Comparison of ENCODE assay signal across 10 cellular contexts in the genomic region with DNA sequence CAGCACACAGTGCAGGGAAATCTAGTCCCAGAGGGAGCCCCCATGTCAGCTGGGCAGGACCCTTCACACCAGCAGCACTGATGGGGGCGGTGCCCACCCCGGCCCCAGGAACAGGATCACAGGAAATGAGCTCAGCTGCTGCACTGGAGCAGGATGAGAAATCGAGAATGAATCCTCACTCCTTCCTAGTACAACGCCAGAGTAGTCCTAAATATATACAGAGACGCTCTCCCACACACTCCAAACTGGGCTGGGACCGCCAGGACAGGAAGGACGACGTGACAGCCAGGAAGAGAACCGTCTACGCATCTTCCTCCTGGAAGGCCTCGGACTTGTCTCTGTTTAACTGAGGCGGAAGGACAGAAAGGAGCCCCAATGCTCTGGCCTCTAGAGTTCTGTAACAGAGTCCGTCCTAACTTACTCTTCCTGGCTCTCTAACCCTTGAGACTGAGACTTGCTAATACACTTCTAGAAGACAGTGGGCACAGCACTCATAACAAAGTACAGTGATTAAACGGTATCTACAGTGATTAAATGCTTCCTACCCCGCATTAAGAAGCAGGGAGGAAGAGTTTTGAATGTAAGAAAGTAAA. TPM values are rescaled to one million over a fixed set of nuclear protein-coding genes. Genes with fewer than 3 reads are reported as not detected.
DNase-seq lines count a peak whose midpoint lies in the region; ATAC-seq and TF ChIP-seq lines count a peak whose summit lies in the region.
"Had no signal": no experiment of that assay in that cellular context is flagged by ENCODE, and none has a peak within 500 bp of the region (broad histone marks: within the 10 kb centered on the region; RNA-seq: fewer than 3 reads in every experiment).

No MANE protein-coding gene starts in this region.

- H3K27ac Mint-ChIP-seq in stimulated activated effector memory CD8-positive, alpha-beta T cell treated with anti-CD3 and anti-CD28 coated beads, Interleukin-12 subunit alpha, Interleukin-12 subunit beta, amount 100 ng/mL, for 72 hours, result no peak overlapping the region
- H3K27ac Mint-ChIP-seq: activated T-cell treated with anti-CD3 and anti-CD28 coated beads, Interleukin-2, amount 50 U/mL, for 72 hours had no signal

- peaks cover 0 to 7% of the 10 kb centered on the region in 2 donors for H3K36me3 ChIP-seq in gastroesophageal sphincter

- no peak for TF ChIP-seq CTCF in gastroesophageal sphincter (IDR thresholded peaks at IDR 0.05)

- WGBS in gastroesophageal sphincter (ENCODE audit: low coverage in 1 of 2), 2 donors, result 26 to 27% methylated on average over 4 to 11 of the region's 15 CpGs

- peak overlapping the region in 3 of 4 donors; percentile 59 to 71 (median 66) for H3K27ac ChIP-seq in gastroesophageal sphincter

- peaks cover 0 to 75% (median 28%) of the 10 kb centered on the region in 3 donors for H3K4me1 ChIP-seq in gastroesophageal sphincter

- no peaks in the 10 kb centered on the region for H3K4me1 Mint-ChIP-seq in stimulated activated effector memory CD8-positive, alpha-beta T cell treated with anti-CD3 and anti-CD28 coated beads, Interleukin-12 subunit alpha, Interleukin-12 subunit beta, amount 100 ng/mL, for 72 hours

- peak; percentile 41 for ATAC-seq in gastroesophageal sphincter
- ATAC-seq in GM21576 (IDR thresholded peaks at IDR 0.05; ENCODE audit: unreplicated experiment), result no peak
- no peak for ATAC-seq in stimulated activated effector memory CD8-positive, alpha-beta T cell treated with anti-CD3 and anti-CD28 coated beads, Interleukin-12 subunit alpha, Interleukin-12 subunit beta, amount 100 ng/mL, for 72 hours
- ATAC-seq: activated T-cell treated with anti-CD3 and anti-CD28 coated beads, Interleukin-2, amount 50 U/mL, for 72 hours; stimulated activated naive CD8-positive, alpha-beta T cell treated with anti-CD3 and anti-CD28 coated beads, Interleukin-15, Interleukin-2, amounts not matched to agents 100 U/mL and 50 U/mL, for 24 hours had no signal

- no peaks in the 10 kb centered on the region for H3K36me3 Mint-ChIP-seq in stimulated activated effector memory CD8-positive, alpha-beta T cell treated with anti-CD3 and anti-CD28 coated beads, Interleukin-12 subunit alpha, Interleukin-12 subunit beta, amount 100 ng/mL, for 72 hours

- no peaks in the 10 kb centered on the region for H3K27me3 ChIP-seq in gastroesophageal sphincter

- H3K9me3 ChIP-seq in gastroesophageal sphincter, result no peaks in the 10 kb centered on the region

- DNase-seq in ELR (ENCODE audit: low read depth) (peak; percentile 96), T1000 (lab: John Stamatoyannopoulos, UW) (peak; percentile 19), pulmonary artery endothelial cell (ENCODE audit: low read depth, low spot score) (peak; percentile 37), ACHN (no peak)
- DNase-seq in stimulated activated effector memory CD8-positive, alpha-beta T cell treated with anti-CD3 and anti-CD28 coated beads, Interleukin-12 subunit alpha, Interleukin-12 subunit beta, amount 100 ng/mL, for 72 hours (ENCODE audit: low spot score in 2 of 2), result no peak
- no peak for DNase-seq in activated CD4-positive, alpha-beta T cell treated with anti-CD3 and anti-CD28 coated beads for 4 hours
- DNase-seq: activated T-cell treated with anti-CD3 and anti-CD28 coated beads, Interleukin-2, amount 50 U/mL, for 72 hours; stimulated activated naive CD8-positive, alpha-beta T cell treated with anti-CD3 and anti-CD28 coated beads, Interleukin-15, Interleukin-2, amounts not matched to agents 100 U/mL and 50 U/mL, for 24 hours had no signal

- no peaks in the 10 kb centered on the region for H3K9me3 Mint-ChIP-seq in stimulated activated effector memory CD8-positive, alpha-beta T cell treated with anti-CD3 and anti-CD28 coated beads, Interleukin-12 subunit alpha, Interleukin-12 subunit beta, amount 100 ng/mL, for 72 hours
- H3K9me3 Mint-ChIP-seq: activated T-cell treated with anti-CD3 and anti-CD28 coated beads, Interleukin-2, amount 50 U/mL, for 72 hours had no signal

- H3K4me3 ChIP-seq in gastroesophageal sphincter, result peak overlapping the region in 1 of 2 donors; percentile 14

- TF ChIP-seq EP300 in gastroesophageal sphincter (IDR thresholded peaks at IDR 0.05), result no peak

- in situ Hi-C loops in ACHN (cut with HindIII; ENCODE audit: low pct_ligation_motif_present, low pct_unique_long_range_greater_than_20kb, low sequenced_read_pairs), result no loop called here

- TF ChIP-seq POLR2A in gastroesophageal sphincter (IDR thresholded peaks at IDR 0.05), result no peak

- no peak overlapping the region for H3K4me3 Mint-ChIP-seq in stimulated activated effector memory CD8-positive, alpha-beta T cell treated with anti-CD3 and anti-CD28 coated beads, Interleukin-12 subunit alpha, Interleukin-12 subunit beta, amount 100 ng/mL, for 72 hours
- H3K4me3 Mint-ChIP-seq: activated T-cell treated with anti-CD3 and anti-CD28 coated beads, Interleukin-2, amount 50 U/mL, for 72 hours had no signal

RNA-seq across cellular contexts. Expression of gene CDC42BPB, which starts 33.4 kb away (rescaled TPM):
- total RNA-seq in gastroesophageal sphincter (100 to 1,000 TPM in 1 of 4 donors, 10 to 100 TPM in 3; 86.7 to 151 (median 97.3) TPM), pulmonary artery endothelial cell (113 and 121 TPM in 2 replicates)

Comparison
In these comparisons a context has a peak if more than half of its experiments do, and no peak if none do; other contexts are left out.
1. DNase-seq: peak in ELR (single experiment), T1000 (single experiment) and pulmonary artery endothelial cell (single experiment); none in stimulated activated effector memory CD8-positive, alpha-beta T cell treated with anti-CD3 and anti-CD28 coated beads, Interleukin-12 subunit alpha, Interleukin-12 subunit beta, amount 100 ng/mL, for 72 hours (0 of 2), ACHN (single experiment) and activated CD4-positive, alpha-beta T cell treated with anti-CD3 and anti-CD28 coated beads for 4 hours (0 of 2).